In the genomic region with DNA sequence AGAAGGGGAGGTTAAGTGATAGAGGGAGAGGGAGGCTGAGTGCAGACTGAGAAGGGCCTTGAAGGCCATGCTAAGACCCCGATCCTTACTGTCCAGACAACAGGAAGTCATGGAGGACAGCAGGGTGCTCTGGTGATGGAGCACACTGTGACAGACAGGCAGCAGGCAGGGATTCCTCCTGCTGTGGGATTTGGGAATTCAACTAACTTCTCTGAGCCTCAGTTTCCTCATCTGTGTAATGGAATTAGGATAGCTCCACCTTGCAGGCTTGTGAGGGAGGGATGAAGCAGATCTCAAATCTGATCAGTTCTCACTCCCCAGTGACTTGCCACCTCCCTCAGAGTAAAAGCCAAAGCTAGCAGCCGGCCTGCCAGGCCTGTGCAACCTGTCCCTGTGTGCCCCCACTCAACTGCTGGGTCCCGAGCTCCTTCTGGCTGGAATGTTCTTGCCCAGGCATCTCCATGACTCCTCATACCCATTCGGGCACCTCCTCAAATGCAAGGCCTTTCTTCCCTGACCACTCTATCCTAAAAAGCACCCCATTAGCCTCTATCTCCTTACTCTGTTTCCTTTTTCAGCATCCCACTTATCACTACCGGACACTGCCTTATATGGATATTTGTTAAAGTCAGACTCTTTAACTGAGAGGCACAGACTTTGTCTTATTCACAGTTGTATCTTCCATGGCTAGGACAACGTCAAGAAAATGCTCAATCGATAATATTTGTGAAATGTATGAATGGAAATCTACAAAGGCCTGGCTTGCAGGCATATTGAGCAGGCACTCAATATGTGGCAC, we compare ENCODE assay signal across 12 cellular contexts. TPM values are rescaled to one million over a fixed set of nuclear protein-coding genes. Genes with fewer than 3 reads are reported as not detected.
DNase-seq lines count a peak whose midpoint lies in the region; ATAC-seq and TF ChIP-seq lines count a peak whose summit lies in the region.
"Had no signal": no experiment of that assay in that cellular context is flagged by ENCODE, and none has a peak within 500 bp of the region (broad histone marks: within the 10 kb centered on the region; RNA-seq: fewer than 3 reads in every experiment).

No MANE protein-coding gene starts in this region.

- H3K4me1 ChIP-seq in BLaER1 (peaks cover 92% of the 10 kb centered on the region), HEK293 (ENCODE audit: control insufficient read depth, insufficient read depth, low read length) (no peaks in the 10 kb centered on the region), muscle layer of duodenum (ENCODE audit: control insufficient read depth in 1 of 2, insufficient read depth in 2 of 2, low read length in 2 of 2) (peaks cover 17 to 52% of the 10 kb centered on the region in 2 donors)

- H3K27ac ChIP-seq in BLaER1 (no peak overlapping the region), HEK293 (ENCODE audit: extremely low read depth, low read depth, low read length) (no peak overlapping the region), muscle layer of duodenum (ENCODE audit: low read length) (peak overlapping the region; percentile 20)
- H3K27ac ChIP-seq: brain microvascular endothelial cell had no signal

- no peak for ATAC-seq in activated naive CD4-positive, alpha-beta T cell treated with anti-CD3 and anti-CD28 coated beads, Interleukin-2, amount 50 U/mL, for 72 hours
- no peak for ATAC-seq in GM21515 (IDR thresholded peaks at IDR 0.05; ENCODE audit: unreplicated experiment)

- H3K27me3 ChIP-seq in BLaER1 (no peaks in the 10 kb centered on the region), muscle layer of duodenum (ENCODE audit: low read depth, low read length) (no peaks in the 10 kb centered on the region)
- H3K27me3 ChIP-seq: brain microvascular endothelial cell had no signal

- H3K9me3 Mint-ChIP-seq in activated naive CD4-positive, alpha-beta T cell treated with anti-CD3 and anti-CD28 coated beads, Interleukin-2, amount 50 U/mL, for 72 hours = no peaks in the 10 kb centered on the region
- H3K9me3 Mint-ChIP-seq in activated CD4-positive, alpha-beta T cell treated with anti-CD3 and anti-CD28 coated beads, Interleukin-2, amount 10 ng/mL, durations not matched to agents 24 days and 14 days = no peaks in the 10 kb centered on the region

- no peaks in the 10 kb centered on the region for H3K9me3 ChIP-seq in BLaER1
- no peaks in the 10 kb centered on the region for H3K9me3 ChIP-seq in HEK293 (ENCODE audit: control insufficient read depth, insufficient read depth, low read depth, low read length)
- H3K9me3 ChIP-seq in muscle layer of duodenum (ENCODE audit: control insufficient read depth in 1 of 2, low read length in 2 of 2) = no peaks in the 10 kb centered on the region

- H3K36me3 ChIP-seq in BLaER1 (0 out of 2 replicates have a peak, but pooled peaks cover 2% of the 10 kb centered on the region), HEK293 (ENCODE audit: control insufficient read depth in 2 of 2, insufficient read depth in 1 of 2, low read length in 2 of 2) (peaks cover 0 to under 1% of the 10 kb centered on the region in 2 experiments; a peak in 1 of 3 replicates), muscle layer of duodenum (ENCODE audit: control insufficient read depth in 1 of 2, insufficient read depth in 2 of 2, low read length in 2 of 2) (no peaks in the 10 kb centered on the region)
- H3K36me3 ChIP-seq: brain microvascular endothelial cell had no signal

- no peaks in the 10 kb centered on the region for H3K36me3 Mint-ChIP-seq in activated naive CD4-positive, alpha-beta T cell treated with anti-CD3 and anti-CD28 coated beads, Interleukin-2, amount 50 U/mL, for 72 hours
- peaks cover 2% of the 10 kb centered on the region for H3K36me3 Mint-ChIP-seq in activated CD4-positive, alpha-beta T cell treated with anti-CD3 and anti-CD28 coated beads, Interleukin-2, amount 10 ng/mL, durations not matched to agents 24 days and 14 days (ENCODE audit: low read depth)

- H3K27me3 Mint-ChIP-seq in activated CD4-positive, alpha-beta T cell treated with anti-CD3 and anti-CD28 coated beads, Interleukin-2, amount 10 ng/mL, durations not matched to agents 24 days and 14 days = no peaks in the 10 kb centered on the region

- peak overlapping the region; percentile 82 for H3K4me2 ChIP-seq in BLaER1

- peaks cover 85% of the 10 kb centered on the region for H4K20me1 ChIP-seq in BLaER1

- peaks cover 49% of the 10 kb centered on the region for H3K4me1 Mint-ChIP-seq in activated CD4-positive, alpha-beta T cell treated with anti-CD3 and anti-CD28 coated beads, Interleukin-2, amount 10 ng/mL, durations not matched to agents 24 days and 14 days

- no peak overlapping the region for H3K9ac ChIP-seq in BLaER1

- H3K4me3 ChIP-seq in BLaER1 (no peak overlapping the region), HEK293 (ENCODE audit: low read depth, low read length) (no peak overlapping the region), muscle layer of duodenum (ENCODE audit: low read depth in 1 of 2, low read length in 2 of 2) (no peak overlapping the region)
- H3K4me3 ChIP-seq: lung had no signal

- no peak for TF ChIP-seq CTCF in HEK293 (tag by site-specific recombination; IDR thresholded peaks at IDR 0.05)

- intact Hi-C loops in activated CD4-positive, alpha-beta T cell treated with anti-CD3 and anti-CD28 coated beads, Interleukin-2, amount 10 ng/mL, durations not matched to agents 24 days and 14 days (cut with micrococcal nuclease) = no loop called here

- POLR2A ChIA-PET in HEK293 (lab: Yijun Ruan, JAX) = no interaction called here

- peak overlapping the region; percentile 93 for H3K27ac Mint-ChIP-seq in activated naive CD4-positive, alpha-beta T cell treated with anti-CD3 and anti-CD28 coated beads, Interleukin-2, amount 50 U/mL, for 72 hours
- H3K27ac Mint-ChIP-seq in activated CD4-positive, alpha-beta T cell treated with anti-CD3 and anti-CD28 coated beads, Interleukin-2, amount 10 ng/mL, durations not matched to agents 24 days and 14 days = no peak overlapping the region

- no peak for DNase-seq in activated naive CD4-positive, alpha-beta T cell treated with anti-CD3 and anti-CD28 coated beads, Interleukin-2, amount 50 U/mL, for 72 hours (ENCODE audit: low spot score in 2 of 2)
- DNase-seq in DMS153 treated with DMSO at 0.1 percent for 48 hours (lab: John Stamatoyannopoulos, UW; ENCODE audit: unreplicated experiment) = no peak
- DNase-seq in OCI-M2 (lab: John Stamatoyannopoulos, UW; ENCODE audit: unreplicated experiment) = no peak
- no peak for DNase-seq in activated CD4-positive, alpha-beta T cell treated with anti-CD3 and anti-CD28 coated beads, Interleukin-2, amount 10 ng/mL, durations not matched to agents 24 days and 14 days
- DNase-seq: brain microvascular endothelial cell; NCI-H2107; stimulated activated CD8-positive, alpha-beta memory T cell treated with anti-CD3 and anti-CD28 coated beads, Interleukin-4, amount 100 ng/mL, for 48 hours had no signal

- CTCF ChIA-PET in HEK293 (lab: Yijun Ruan, JAX) = no interaction called here

- no peak overlapping the region for H3K4me3 Mint-ChIP-seq in activated CD4-positive, alpha-beta T cell treated with anti-CD3 and anti-CD28 coated beads, Interleukin-2, amount 10 ng/mL, durations not matched to agents 24 days and 14 days

TF ChIP-seq in HEK293, 187 proteins besides CTCF, POLR2A, EP300 and RAD21:
- TF ChIP-seq ELK4 (IDR thresholded peaks at IDR 0.05; ENCODE audit: borderline replicate concordance, low read depth, low read length) (no peak), GLI4 (tag by site-specific recombination; IDR thresholded peaks at IDR 0.05) (peak; percentile 70; the same call in 1 of the 2 replicates)

RNA-seq across cellular contexts. Expression of gene ARAP1, which starts 9.5 kb away (rescaled TPM):
- 100 to 1,000 TPM; 102 to 121 TPM for total RNA-seq in activated naive CD4-positive, alpha-beta T cell treated with anti-CD3 and anti-CD28 coated beads, Interleukin-2, amount 50 U/mL, for 72 hours
- total RNA-seq in activated CD4-positive, alpha-beta T cell treated with anti-CD3 and anti-CD28 coated beads, Interleukin-2, amount 10 ng/mL, durations not matched to agents 24 days and 14 days = 76.9 and 81.5 TPM in 2 replicates

RNA-seq across cellular contexts. Expression of gene STARD10, which starts 51.1 kb away (rescaled TPM):
- total RNA-seq in activated naive CD4-positive, alpha-beta T cell treated with anti-CD3 and anti-CD28 coated beads, Interleukin-2, amount 50 U/mL, for 72 hours = 10 to 100 TPM in 1 of 2 donors, 1 to 10 TPM in 1; 8.0 to 11.9 TPM
- 16.3 and 17.2 TPM in 2 replicates for total RNA-seq in activated CD4-positive, alpha-beta T cell treated with anti-CD3 and anti-CD28 coated beads, Interleukin-2, amount 10 ng/mL, durations not matched to agents 24 days and 14 days
